Comparison of ENCODE assay signal across 12 cellular contexts in genomic region chr4:125432078-125432477, GRCh38.
A peak's percentile ranks its signal among the peaks of the same experiment; 100 is the strongest.
DNase-seq lines count a peak whose midpoint lies in the region; ATAC-seq and TF ChIP-seq lines count a peak whose summit lies in the region.
"Had no signal": no experiment of that assay in that cellular context is flagged by ENCODE, and none has a peak within 500 bp of the region (broad histone marks: within the 10 kb centered on the region; RNA-seq: fewer than 3 reads in every experiment).

No MANE protein-coding gene starts in this region.

- H3K27ac ChIP-seq in vagina: no peak overlapping the region

- H3K9me3 ChIP-seq in NT2/D1 (ENCODE audit: insufficient read depth, low read length) (no peaks in the 10 kb centered on the region), vagina (no peaks in the 10 kb centered on the region)
- H3K9me3 ChIP-seq: MG63 had no signal

- TF ChIP-seq CTCF in epithelial cell of proximal tubule (conservative IDR thresholded peaks at IDR 0.05; ENCODE audit: low read depth, low read length) (peak; percentile 30), vagina (IDR thresholded peaks at IDR 0.05) (no peak)

- DNase-seq in DMS53 treated with DMSO at 0.1 percent for 48 hours (lab: John Stamatoyannopoulos, UW; ENCODE audit: unreplicated experiment) (peak; percentile 3), NT2/D1 (ENCODE audit: low read depth, low spot score) (peak; percentile 3), epithelial cell of proximal tubule (ENCODE audit: low read depth) (no peak), medulla oblongata (ENCODE audit: extremely low spot score) (peak; percentile 33), vagina (ENCODE audit: extremely low spot score in 2 of 2) (no peak), NCI-H748 (lab: John Stamatoyannopoulos, UW; ENCODE audit: unreplicated experiment) (no peak), DMS79 treated with DMSO at 0.1 percent for 48 hours (lab: John Stamatoyannopoulos, UW) (no peak)
- DNase-seq: activated CD4-positive, CD25-positive, alpha-beta regulatory T cell; activated naive CD4-positive, alpha-beta T cell treated with anti-CD3 and anti-CD28 coated beads for 36 hours; effector memory CD8-positive, alpha-beta T cell; MG63 had no signal

- intact Hi-C loops in vagina (cut with DNase I): no loop called here

- ATAC-seq in HG03354 (IDR thresholded peaks at IDR 0.05; ENCODE audit: poor library complexity, severe bottlenecking, unreplicated experiment): no peak
- ATAC-seq: effector memory CD8-positive, alpha-beta T cell had no signal

- no peak overlapping the region for H3K9ac ChIP-seq in NT2/D1 (ENCODE audit: insufficient read length, low read depth)

- H3K4me3 ChIP-seq in NT2/D1 (ENCODE audit: insufficient read length, low read depth) (no peak overlapping the region), epithelial cell of proximal tubule (ENCODE audit: low read depth, low read length) (no peak overlapping the region), vagina (no peak overlapping the region)
- H3K4me3 ChIP-seq: MG63 had no signal

- H3K27me3 ChIP-seq in NT2/D1 (ENCODE audit: insufficient read depth, insufficient read length) (no peaks in the 10 kb centered on the region), vagina (no peaks in the 10 kb centered on the region)
- H3K27me3 ChIP-seq: MG63 had no signal

- H3K36me3 ChIP-seq in NT2/D1 (ENCODE audit: insufficient read depth, insufficient read length, low read length) (no peaks in the 10 kb centered on the region), vagina (no peaks in the 10 kb centered on the region)

- no peak for TF ChIP-seq POLR2A in vagina (IDR thresholded peaks at IDR 0.05)

- H3K4me1 ChIP-seq in NT2/D1 (ENCODE audit: insufficient read depth, insufficient read length) (no peaks in the 10 kb centered on the region), vagina (no peaks in the 10 kb centered on the region)

Comparison
In these comparisons a context has a peak if more than half of its experiments do, and no peak if none do; other contexts are left out.
1. DNase-seq: peak in DMS53 treated with DMSO at 0.1 percent for 48 hours (single experiment), NT2/D1 (single experiment) and medulla oblongata (single experiment); none in epithelial cell of proximal tubule (single experiment), vagina (0 of 2), NCI-H748 (single experiment) and DMS79 treated with DMSO at 0.1 percent for 48 hours (single experiment).